10 cellular contexts compared by ENCODE assay signal in genomic region chr5:1108865-1109174, GRCh38. TPM values are rescaled to one million over a fixed set of nuclear protein-coding genes. Genes with fewer than 3 reads are reported as not detected.
DNase-seq lines count a peak whose midpoint lies in the region; ATAC-seq and TF ChIP-seq lines count a peak whose summit lies in the region.
"Had no signal": no experiment of that assay in that cellular context is flagged by ENCODE, and none has a peak within 500 bp of the region (broad histone marks: within the 10 kb centered on the region; RNA-seq: fewer than 3 reads in every experiment).

No MANE protein-coding gene starts in this region.

- TF ChIP-seq CTCF in CD4-positive, alpha-beta T cell (IDR thresholded peaks at IDR 0.05) = no peak
- no peak for TF ChIP-seq CTCF in left ventricle myocardium inferior (IDR thresholded peaks at IDR 0.05; ENCODE audit: borderline replicate concordance)

- peak overlapping the region; percentile 84 for H3K4me3 Mint-ChIP-seq in CD4-positive, alpha-beta T cell

- no peaks in the 10 kb centered on the region for H3K9me3 ChIP-seq in CD4-positive, alpha-beta T cell (ENCODE audit: control insufficient read depth, low read length)
- H3K9me3 ChIP-seq in SJCRH30 (replicated peaks) (no peaks in the 10 kb centered on the region), left ventricle myocardium inferior (replicated peaks) (no peaks in the 10 kb centered on the region)
- H3K9me3 ChIP-seq: HAP-1 had no signal

- intact Hi-C loops in CD4-positive, alpha-beta T cell (cut with DNase I, micrococcal nuclease) = loop anchor here in 1 of 2 experiments (2.0 kb wide), 1 partner anchor 30 kb away; no protein-coding TSS in a partner anchor
- intact Hi-C loops in left ventricle myocardium inferior (cut with micrococcal nuclease) = no loop called here

- H3K4me1 ChIP-seq in SJCRH30 (peaks cover 34% of the 10 kb centered on the region), left ventricle myocardium inferior (peaks cover 82% of the 10 kb centered on the region)
- H3K4me1 ChIP-seq: HAP-1 had no signal

- H3K4me3 ChIP-seq in SJCRH30 (no peak overlapping the region), left ventricle myocardium inferior (peak overlapping the region; percentile 93)
- H3K4me3 ChIP-seq: HAP-1 had no signal

- ATAC-seq in CD4-positive, alpha-beta T cell (ENCODE audit: poor library complexity) = no peak

- H3K27ac ChIP-seq in CD4-positive, alpha-beta T cell (ENCODE audit: low read depth, low read length) = no peak overlapping the region
- H3K27ac ChIP-seq in SJCRH30 (peak overlapping the region; percentile 17; the same call in 1 of the 2 replicates), left ventricle myocardium inferior (replicated peaks) (peak overlapping the region; percentile 98)

- DNase-seq in CD4-positive, alpha-beta T cell = no peak
- no peak for DNase-seq in SJCRH30
- DNase-seq in left ventricle myocardium inferior = no peak
- peak; percentile 34 for DNase-seq in pons (ENCODE audit: low spot score)
- DNase-seq in NCI-H510A (lab: John Stamatoyannopoulos, UW) = no peak
- no peak for DNase-seq in NCI-H1694 treated with DMSO at 0.1 percent for 48 hours (lab: John Stamatoyannopoulos, UW)
- DNase-seq in stimulated activated CD4-positive, alpha-beta T cell treated with anti-CD3 and anti-CD28 coated beads, Interleukin-4, amount 100 ng/mL, for 4 hours = no peak
- DNase-seq in DMS53 treated with DMSO at 0.1 percent for 48 hours (lab: John Stamatoyannopoulos, UW; ENCODE audit: unreplicated experiment) = no peak
- DNase-seq: NCI-H2107 had no signal

- H3K9me3 Mint-ChIP-seq in CD4-positive, alpha-beta T cell = no peaks in the 10 kb centered on the region

- no peaks in the 10 kb centered on the region for H3K27me3 ChIP-seq in CD4-positive, alpha-beta T cell (ENCODE audit: control insufficient read depth, insufficient read depth, low read length)
- H3K27me3 ChIP-seq in SJCRH30 (no peaks in the 10 kb centered on the region), left ventricle myocardium inferior (ENCODE audit: low read depth) (no peaks in the 10 kb centered on the region)

- H3K27ac Mint-ChIP-seq in CD4-positive, alpha-beta T cell = peak overlapping the region; percentile 99

- CTCF ChIA-PET in CD4-positive, alpha-beta T cell (lab: Charles Lee) = no interaction called here

- H3K36me3 Mint-ChIP-seq in CD4-positive, alpha-beta T cell (ENCODE audit: low read depth) = peaks cover 14% of the 10 kb centered on the region

- no peaks in the 10 kb centered on the region for H3K27me3 Mint-ChIP-seq in CD4-positive, alpha-beta T cell

- peaks cover 61% of the 10 kb centered on the region for H3K4me1 Mint-ChIP-seq in CD4-positive, alpha-beta T cell (ENCODE audit: low read depth)

- no peaks in the 10 kb centered on the region for H3K36me3 ChIP-seq in SJCRH30
- H3K36me3 ChIP-seq in left ventricle myocardium inferior = no peaks in the 10 kb centered on the region
- H3K36me3 ChIP-seq: HAP-1 had no signal

- POLR2A ChIA-PET in CD4-positive, alpha-beta T cell (lab: Charles Lee) = no interaction called here

RNA-seq across cellular contexts. Expression of gene SLC12A7, which starts 3.0 kb away (rescaled TPM):
- total RNA-seq in CD4-positive, alpha-beta T cell = 10 to 100 TPM; 47.9 to 51.7 TPM
- 11.5 and 12.0 TPM in 2 replicates for total RNA-seq in SJCRH30 (2014; rRNA removed; shearing (Covaris generic))
- total RNA-seq in left ventricle myocardium inferior = 140 TPM
